Comparison of ENCODE assay signal across 12 cellular contexts in genomic region chr19:56670401-56670960, GRCh38. TPM values are rescaled to one million over a fixed set of nuclear protein-coding genes. Genes with fewer than 3 reads are reported as not detected.
A peak's percentile ranks its signal among the peaks of the same experiment; 100 is the strongest.
DNase-seq lines count a peak whose midpoint lies in the region; ATAC-seq and TF ChIP-seq lines count a peak whose summit lies in the region.
"Had no signal": no experiment of that assay in that cellular context is flagged by ENCODE, and none has a peak within 500 bp of the region (broad histone marks: within the 10 kb centered on the region; RNA-seq: fewer than 3 reads in every experiment).

No MANE protein-coding gene starts in this region.

- no peaks in the 10 kb centered on the region for H3K27me3 Mint-ChIP-seq in CD8-positive, alpha-beta T cell (ENCODE audit: low read depth)
- peaks cover 2 to 3% of the 10 kb centered on the region in 2 donors for H3K27me3 Mint-ChIP-seq in T-cell

- H3K4me3 ChIP-seq in CD8-positive, alpha-beta T cell (ENCODE audit: low read depth, low read length): peak overlapping the region; percentile 66
- H3K4me3 ChIP-seq in esophagus squamous epithelium (peak overlapping the region in 3 of 4 donors; percentile 52 to 82 (median 56)), skeletal muscle tissue (ENCODE audit: low read length in 3 of 3) (peak overlapping the region; percentile 91 to 99 (median 99))

- WGBS in esophagus squamous epithelium, 2 donors: 64 to 65% methylated on average over 10 to 11 of the region's 17 CpGs

- H3K4me3 Mint-ChIP-seq in CD8-positive, alpha-beta T cell: peak overlapping the region; percentile 90
- H3K4me3 Mint-ChIP-seq in T-cell: peak overlapping the region; percentile 78 to 86 (median 85)

- no peak for TF ChIP-seq CTCF in CD8-positive, alpha-beta T cell (IDR thresholded peaks at IDR 0.05)
- no peak for TF ChIP-seq CTCF in esophagus squamous epithelium (IDR thresholded peaks at IDR 0.05)

- TF ChIP-seq POLR2A in esophagus squamous epithelium (IDR thresholded peaks at IDR 0.05): no peak

- intact Hi-C loops in CD8-positive, alpha-beta T cell (cut with DNase I, micrococcal nuclease): loop anchor here (2.0 kb wide), 4 partner anchors 76 to 278 kb away; partner anchors contain the start of genes ZFP28 (in 1 of the 2), ZNF582 (in 1 of the 2) and ZNF71 (in 1 of the 2)
- intact Hi-C loops in esophagus squamous epithelium (cut with DNase I): no loop called here

- no peak for ATAC-seq in CD8-positive, alpha-beta T cell
- no peak for ATAC-seq in T-cell (replicated peaks in 1 of 4)
- ATAC-seq in GM21528 (IDR thresholded peaks at IDR 0.05; ENCODE audit: low FRiP score, unreplicated experiment): no peak
- ATAC-seq in GM21390 (IDR thresholded peaks at IDR 0.05; ENCODE audit: unreplicated experiment): no peak
- ATAC-seq: PC-3 had no signal

- CTCF ChIA-PET in CD8-positive, alpha-beta T cell (lab: Charles Lee): no interaction called here
- CTCF ChIA-PET in T-cell (lab: Charles Lee): no interaction called here

- peak overlapping the region in 2 of 3 donors; percentile 86 to 96 for H3K9ac ChIP-seq in skeletal muscle tissue (ENCODE audit: low read depth in 1 of 3, low read length in 3 of 3)

- no peaks in the 10 kb centered on the region for H3K36me3 ChIP-seq in CD8-positive, alpha-beta T cell (ENCODE audit: insufficient read depth, low read length)
- no peaks in the 10 kb centered on the region for H3K36me3 ChIP-seq in esophagus squamous epithelium
- H3K36me3 ChIP-seq in skeletal muscle tissue (ENCODE audit: control insufficient read depth in 3 of 3, insufficient read depth in 3 of 3, low read length in 3 of 3): peaks cover 4 to 7% (median 5%) of the 10 kb centered on the region in 3 donors

- peaks cover 12% of the 10 kb centered on the region for H3K4me1 Mint-ChIP-seq in CD8-positive, alpha-beta T cell (ENCODE audit: low read depth)
- peaks cover 0 to 12% (median 10%) of the 10 kb centered on the region in 3 donors for H3K4me1 Mint-ChIP-seq in T-cell
- H3K4me1 Mint-ChIP-seq: H9 had no signal

- peaks cover 19% of the 10 kb centered on the region for H3K36me3 Mint-ChIP-seq in CD8-positive, alpha-beta T cell
- H3K36me3 Mint-ChIP-seq in T-cell: peaks cover 6% of the 10 kb centered on the region

- H3K9me3 Mint-ChIP-seq in CD8-positive, alpha-beta T cell: peaks cover 5% of the 10 kb centered on the region
- H3K9me3 Mint-ChIP-seq in T-cell: peaks cover 4 to 9% (median 7%) of the 10 kb centered on the region in 3 donors

- peaks cover 11% of the 10 kb centered on the region for H3K4me1 ChIP-seq in CD8-positive, alpha-beta T cell (ENCODE audit: insufficient read depth, low read length)
- peaks cover 6 to 23% (median 8%) of the 10 kb centered on the region in 3 donors for H3K4me1 ChIP-seq in esophagus squamous epithelium
- peaks cover 12 to 15% (median 13%) of the 10 kb centered on the region in 3 donors for H3K4me1 ChIP-seq in skeletal muscle tissue (ENCODE audit: control insufficient read depth in 3 of 3, insufficient read depth in 3 of 3, low read length in 3 of 3)

- no peak for DNase-seq in CD8-positive, alpha-beta T cell
- DNase-seq in T-cell (no peak), esophagus squamous epithelium (lab: John Stamatoyannopoulos, UW) (no peak), anterior cingulate cortex (lab: John Stamatoyannopoulos, UW) (no peak)
- DNase-seq: H9, occipital lobe, PC-3, T-helper 1 cell had no signal

- H3K27ac ChIP-seq in CD8-positive, alpha-beta T cell (ENCODE audit: low read depth, low read length): no peak overlapping the region
- no peak overlapping the region for H3K27ac ChIP-seq in esophagus squamous epithelium
- no peak overlapping the region for H3K27ac ChIP-seq in skeletal muscle tissue (ENCODE audit: low read depth, low read length)

- no peaks in the 10 kb centered on the region for H3K27me3 ChIP-seq in CD8-positive, alpha-beta T cell (ENCODE audit: insufficient read depth, low read length)
- no peaks in the 10 kb centered on the region for H3K27me3 ChIP-seq in esophagus squamous epithelium
- H3K27me3 ChIP-seq in skeletal muscle tissue (ENCODE audit: control insufficient read depth in 3 of 3, insufficient read depth in 3 of 3, low read length in 3 of 3): peaks cover 0 to 7% (median 0%) of the 10 kb centered on the region in 3 donors

- H3K27ac Mint-ChIP-seq in CD8-positive, alpha-beta T cell: no peak overlapping the region
- H3K27ac Mint-ChIP-seq in T-cell: no peak overlapping the region
- H3K27ac Mint-ChIP-seq: H9 had no signal

- no peaks in the 10 kb centered on the region for H3K9me3 ChIP-seq in CD8-positive, alpha-beta T cell (ENCODE audit: low read length)
- H3K9me3 ChIP-seq in esophagus squamous epithelium: peaks cover 0 to 72% (median 0%) of the 10 kb centered on the region in 3 donors
- H3K9me3 ChIP-seq in skeletal muscle tissue (ENCODE audit: control insufficient read depth in 3 of 3, low read length in 3 of 3): peaks cover 0 to 4% (median 0%) of the 10 kb centered on the region in 3 donors

- POLR2A ChIA-PET in CD8-positive, alpha-beta T cell (lab: Charles Lee): no interaction called here
- POLR2A ChIA-PET in T-cell (lab: Charles Lee): no interaction called here

RNA-seq across cellular contexts. Expression of gene ZNF835, which starts 1.1 kb away (rescaled TPM):
- under 1 TPM; 0.46 to 0.75 TPM for total RNA-seq in CD8-positive, alpha-beta T cell
- total RNA-seq in T-cell (10 to 100 TPM in 1 of 5 donors, 1 to 10 TPM in 2, under 1 TPM in 2; 0.28 to 11.7 (median 4.0) TPM), esophagus squamous epithelium (1 to 10 TPM in 2 of 4 donors, under 1 TPM in 2; 0.18 to 3.9 (median 0.87) TPM), skeletal muscle tissue (3.1 TPM)
- total RNA-seq: PC-3 had no signal

RNA-seq across cellular contexts. Expression of gene SMIM17, which starts 27.5 kb away (rescaled TPM):
- total RNA-seq in CD8-positive, alpha-beta T cell: not detected
- total RNA-seq in T-cell: not detected
- under 1 TPM in 1 of 4 donors, not detected in 3; 0.87 TPM for total RNA-seq in esophagus squamous epithelium
- total RNA-seq in skeletal muscle tissue: 0.52 TPM
- total RNA-seq: left lobe of liver, PC-3 had no signal
